Comparison of ENCODE assay signal across 1 cellular context in the genomic region with DNA sequence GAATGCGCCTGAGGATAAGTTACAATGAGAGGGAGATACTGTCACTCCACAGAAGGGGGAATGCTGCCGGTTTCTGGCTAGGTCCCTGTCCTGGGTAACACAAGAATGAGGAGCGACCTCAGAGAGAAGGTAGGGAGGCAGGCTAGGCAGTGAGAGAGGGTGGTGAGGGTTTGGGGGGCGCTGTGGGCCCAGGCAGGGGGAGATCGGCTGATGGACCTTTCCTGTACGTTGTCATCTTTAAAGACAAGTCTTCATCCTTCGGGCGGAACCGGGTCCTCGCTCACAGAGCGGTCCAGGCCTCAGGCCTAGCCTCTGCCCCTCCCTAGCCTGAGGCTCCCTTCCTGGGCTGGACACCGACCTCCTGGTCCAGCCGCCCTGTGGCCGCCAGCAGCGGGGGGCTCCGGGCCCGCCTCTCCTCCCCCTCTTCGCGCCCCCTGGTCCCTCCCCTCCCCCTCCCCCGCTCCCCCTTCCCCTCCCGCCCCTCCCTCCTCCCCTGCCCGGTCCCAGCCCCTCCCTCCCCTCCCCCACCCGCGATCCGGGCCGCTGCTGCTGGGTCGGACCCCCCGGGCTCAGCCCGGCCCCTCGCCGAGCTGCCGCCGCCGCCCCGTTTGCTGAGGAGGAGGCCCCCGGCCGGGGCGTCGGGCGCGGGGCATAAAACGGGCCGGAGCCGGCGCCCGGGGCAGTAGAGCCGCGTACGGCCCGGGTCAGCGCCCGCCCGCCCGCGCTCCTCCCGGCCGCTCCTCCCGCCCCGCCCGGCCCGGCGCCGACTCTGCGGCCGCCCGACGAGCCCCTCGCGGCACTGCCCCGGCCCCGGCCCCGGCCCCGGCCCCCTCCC.
TF ChIP-seq lines count a peak whose summit lies in the region.

Gene CHRD (plus strand): TSS at position 680 of the 835 bp plus-strand sequence. CDS start 265 bp downstream, outside the sequence.

TF ChIP-seq in HepG2, 621 proteins besides CTCF, POLR2A, EP300 and RAD21 (continues in another document):
- TF ChIP-seq MBNL3 (CRISPR knock-in tag; conservative IDR thresholded peaks at IDR 0.05), result no peak
- no peak for TF ChIP-seq ZNF232 (CRISPR knock-in tag; IDR thresholded peaks at IDR 0.05; ENCODE audit: borderline replicate concordance)
- peak; percentile 29; the same call in 1 of the 2 replicates for TF ChIP-seq ZNF607 (CRISPR knock-in tag; IDR thresholded peaks at IDR 0.05; ENCODE audit: borderline replicate concordance)
- peak; percentile 66; the same call in 1 of the 2 replicates for TF ChIP-seq ZSCAN25 (CRISPR knock-in tag; IDR thresholded peaks at IDR 0.05)
- TF ChIP-seq, protein P1, sequence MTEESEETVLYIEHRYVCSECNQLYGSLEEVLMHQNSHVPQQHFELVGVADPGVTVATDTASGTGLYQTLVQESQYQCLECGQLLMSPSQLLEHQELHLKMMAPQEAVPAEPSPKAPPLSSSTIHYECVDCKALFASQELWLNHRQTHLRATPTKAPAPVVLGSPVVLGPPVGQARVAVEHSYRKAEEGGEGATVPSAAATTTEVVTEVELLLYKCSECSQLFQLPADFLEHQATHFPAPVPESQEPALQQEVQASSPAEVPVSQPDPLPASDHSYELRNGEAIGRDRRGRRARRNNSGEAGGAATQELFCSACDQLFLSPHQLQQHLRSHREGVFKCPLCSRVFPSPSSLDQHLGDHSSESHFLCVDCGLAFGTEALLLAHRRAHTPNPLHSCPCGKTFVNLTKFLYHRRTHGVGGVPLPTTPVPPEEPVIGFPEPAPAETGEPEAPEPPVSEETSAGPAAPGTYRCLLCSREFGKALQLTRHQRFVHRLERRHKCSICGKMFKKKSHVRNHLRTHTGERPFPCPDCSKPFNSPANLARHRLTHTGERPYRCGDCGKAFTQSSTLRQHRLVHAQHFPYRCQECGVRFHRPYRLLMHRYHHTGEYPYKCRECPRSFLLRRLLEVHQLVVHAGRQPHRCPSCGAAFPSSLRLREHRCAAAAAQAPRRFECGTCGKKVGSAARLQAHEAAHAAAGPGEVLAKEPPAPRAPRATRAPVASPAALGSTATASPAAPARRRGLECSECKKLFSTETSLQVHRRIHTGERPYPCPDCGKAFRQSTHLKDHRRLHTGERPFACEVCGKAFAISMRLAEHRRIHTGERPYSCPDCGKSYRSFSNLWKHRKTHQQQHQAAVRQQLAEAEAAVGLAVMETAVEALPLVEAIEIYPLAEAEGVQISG (CRISPR knock-in tag; IDR thresholded peaks at IDR 0.05), result peak; percentile 48; the same call in 1 of the 2 replicates
- TF ChIP-seq, protein P2, sequence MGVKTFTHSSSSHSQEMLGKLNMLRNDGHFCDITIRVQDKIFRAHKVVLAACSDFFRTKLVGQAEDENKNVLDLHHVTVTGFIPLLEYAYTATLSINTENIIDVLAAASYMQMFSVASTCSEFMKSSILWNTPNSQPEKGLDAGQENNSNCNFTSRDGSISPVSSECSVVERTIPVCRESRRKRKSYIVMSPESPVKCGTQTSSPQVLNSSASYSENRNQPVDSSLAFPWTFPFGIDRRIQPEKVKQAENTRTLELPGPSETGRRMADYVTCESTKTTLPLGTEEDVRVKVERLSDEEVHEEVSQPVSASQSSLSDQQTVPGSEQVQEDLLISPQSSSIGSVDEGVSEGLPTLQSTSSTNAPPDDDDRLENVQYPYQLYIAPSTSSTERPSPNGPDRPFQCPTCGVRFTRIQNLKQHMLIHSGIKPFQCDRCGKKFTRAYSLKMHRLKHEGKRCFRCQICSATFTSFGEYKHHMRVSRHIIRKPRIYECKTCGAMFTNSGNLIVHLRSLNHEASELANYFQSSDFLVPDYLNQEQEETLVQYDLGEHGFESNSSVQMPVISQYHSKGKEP (CRISPR knock-in tag; IDR thresholded peaks at IDR 0.05), result no peak
- TF ChIP-seq, protein P3, sequence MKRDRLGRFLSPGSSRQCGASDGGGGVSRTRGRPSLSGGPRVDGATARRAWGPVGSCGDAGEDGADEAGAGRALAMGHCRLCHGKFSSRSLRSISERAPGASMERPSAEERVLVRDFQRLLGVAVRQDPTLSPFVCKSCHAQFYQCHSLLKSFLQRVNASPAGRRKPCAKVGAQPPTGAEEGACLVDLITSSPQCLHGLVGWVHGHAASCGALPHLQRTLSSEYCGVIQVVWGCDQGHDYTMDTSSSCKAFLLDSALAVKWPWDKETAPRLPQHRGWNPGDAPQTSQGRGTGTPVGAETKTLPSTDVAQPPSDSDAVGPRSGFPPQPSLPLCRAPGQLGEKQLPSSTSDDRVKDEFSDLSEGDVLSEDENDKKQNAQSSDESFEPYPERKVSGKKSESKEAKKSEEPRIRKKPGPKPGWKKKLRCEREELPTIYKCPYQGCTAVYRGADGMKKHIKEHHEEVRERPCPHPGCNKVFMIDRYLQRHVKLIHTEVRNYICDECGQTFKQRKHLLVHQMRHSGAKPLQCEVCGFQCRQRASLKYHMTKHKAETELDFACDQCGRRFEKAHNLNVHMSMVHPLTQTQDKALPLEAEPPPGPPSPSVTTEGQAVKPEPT (CRISPR knock-in tag; IDR thresholded peaks at IDR 0.05; ENCODE audit: low read depth), result no peak
- TF ChIP-seq ZNF552 (CRISPR knock-in tag; IDR thresholded peaks at IDR 0.05; ENCODE audit: borderline replicate concordance), result no peak
- TF ChIP-seq MYC (CRISPR knock-in tag; IDR thresholded peaks at IDR 0.05; ENCODE audit: borderline replicate concordance), result 0 out of 2 replicates have a peak, but pooled peaks have one; percentile 23
- no peak for TF ChIP-seq ADNP (CRISPR knock-in tag; IDR thresholded peaks at IDR 0.05)
- TF ChIP-seq ZNF160 (CRISPR knock-in tag; IDR thresholded peaks at IDR 0.05), result no peak
- TF ChIP-seq, protein P4, sequence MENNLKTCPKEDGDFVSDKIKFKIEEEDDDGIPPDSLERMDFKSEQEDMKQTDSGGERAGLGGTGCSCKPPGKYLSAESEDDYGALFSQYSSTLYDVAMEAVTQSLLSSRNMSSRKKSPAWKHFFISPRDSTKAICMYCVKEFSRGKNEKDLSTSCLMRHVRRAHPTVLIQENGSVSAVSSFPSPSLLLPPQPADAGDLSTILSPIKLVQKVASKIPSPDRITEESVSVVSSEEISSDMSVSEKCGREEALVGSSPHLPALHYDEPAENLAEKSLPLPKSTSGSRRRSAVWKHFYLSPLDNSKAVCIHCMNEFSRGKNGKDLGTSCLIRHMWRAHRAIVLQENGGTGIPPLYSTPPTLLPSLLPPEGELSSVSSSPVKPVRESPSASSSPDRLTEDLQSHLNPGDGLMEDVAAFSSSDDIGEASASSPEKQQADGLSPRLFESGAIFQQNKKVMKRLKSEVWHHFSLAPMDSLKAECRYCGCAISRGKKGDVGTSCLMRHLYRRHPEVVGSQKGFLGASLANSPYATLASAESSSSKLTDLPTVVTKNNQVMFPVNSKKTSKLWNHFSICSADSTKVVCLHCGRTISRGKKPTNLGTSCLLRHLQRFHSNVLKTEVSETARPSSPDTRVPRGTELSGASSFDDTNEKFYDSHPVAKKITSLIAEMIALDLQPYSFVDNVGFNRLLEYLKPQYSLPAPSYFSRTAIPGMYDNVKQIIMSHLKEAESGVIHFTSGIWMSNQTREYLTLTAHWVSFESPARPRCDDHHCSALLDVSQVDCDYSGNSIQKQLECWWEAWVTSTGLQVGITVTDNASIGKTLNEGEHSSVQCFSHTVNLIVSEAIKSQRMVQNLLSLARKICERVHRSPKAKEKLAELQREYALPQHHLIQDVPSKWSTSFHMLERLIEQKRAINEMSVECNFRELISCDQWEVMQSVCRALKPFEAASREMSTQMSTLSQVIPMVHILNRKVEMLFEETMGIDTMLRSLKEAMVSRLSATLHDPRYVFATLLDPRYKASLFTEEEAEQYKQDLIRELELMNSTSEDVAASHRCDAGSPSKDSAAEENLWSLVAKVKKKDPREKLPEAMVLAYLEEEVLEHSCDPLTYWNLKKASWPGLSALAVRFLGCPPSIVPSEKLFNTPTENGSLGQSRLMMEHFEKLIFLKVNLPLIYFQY (CRISPR knock-in tag; IDR thresholded peaks at IDR 0.05; ENCODE audit: borderline replicate concordance), result peak; percentile 63; the same call in 1 of the 2 replicates
- TF ChIP-seq ZNF350 (CRISPR knock-in tag; IDR thresholded peaks at IDR 0.05; ENCODE audit: borderline replicate concordance, low read depth), result no peak
- no peak for TF ChIP-seq RBM22 (optimal IDR thresholded peaks at IDR 0.05; ENCODE audit: low read length)
- TF ChIP-seq KDM2A (CRISPR knock-in tag; IDR thresholded peaks at IDR 0.05; ENCODE audit: borderline replicate concordance, low read depth), result peak; percentile 59; the same call in 1 of the 2 replicates
- 0 out of 2 replicates have a peak, but pooled peaks have one; percentile 37 for TF ChIP-seq HES4 (CRISPR knock-in tag; IDR thresholded peaks at IDR 0.05; ENCODE audit: borderline replicate concordance)
- TF ChIP-seq GRHL1 (CRISPR knock-in tag; conservative IDR thresholded peaks at IDR 0.05), result no peak
- TF ChIP-seq ZFY (CRISPR knock-in tag; IDR thresholded peaks at IDR 0.05), result peak; percentile 78
- TF ChIP-seq, protein P5, sequence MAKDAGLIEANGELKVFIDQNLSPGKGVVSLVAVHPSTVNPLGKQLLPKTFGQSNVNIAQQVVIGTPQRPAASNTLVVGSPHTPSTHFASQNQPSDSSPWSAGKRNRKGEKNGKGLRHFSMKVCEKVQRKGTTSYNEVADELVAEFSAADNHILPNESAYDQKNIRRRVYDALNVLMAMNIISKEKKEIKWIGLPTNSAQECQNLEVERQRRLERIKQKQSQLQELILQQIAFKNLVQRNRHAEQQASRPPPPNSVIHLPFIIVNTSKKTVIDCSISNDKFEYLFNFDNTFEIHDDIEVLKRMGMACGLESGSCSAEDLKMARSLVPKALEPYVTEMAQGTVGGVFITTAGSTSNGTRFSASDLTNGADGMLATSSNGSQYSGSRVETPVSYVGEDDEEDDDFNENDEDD (CRISPR knock-in tag; IDR thresholded peaks at IDR 0.05; ENCODE audit: borderline replicate concordance), result no peak
- no peak for TF ChIP-seq MYPOP (CRISPR knock-in tag; IDR thresholded peaks at IDR 0.05)
- TF ChIP-seq, protein P6, sequence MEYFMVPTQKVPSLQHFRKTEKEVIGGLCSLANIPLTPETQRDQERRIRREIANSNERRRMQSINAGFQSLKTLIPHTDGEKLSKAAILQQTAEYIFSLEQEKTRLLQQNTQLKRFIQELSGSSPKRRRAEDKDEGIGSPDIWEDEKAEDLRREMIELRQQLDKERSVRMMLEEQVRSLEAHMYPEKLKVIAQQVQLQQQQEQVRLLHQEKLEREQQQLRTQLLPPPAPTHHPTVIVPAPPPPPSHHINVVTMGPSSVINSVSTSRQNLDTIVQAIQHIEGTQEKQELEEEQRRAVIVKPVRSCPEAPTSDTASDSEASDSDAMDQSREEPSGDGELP (IDR thresholded peaks at IDR 0.05; ENCODE audit: borderline replicate concordance, low read depth), result no peak
- peak; percentile 23 for TF ChIP-seq AGO2 (optimal IDR thresholded peaks at IDR 0.05; ENCODE audit: low read depth, low read length)
- peak; percentile 51; the same call in 1 of the 2 replicates for TF ChIP-seq SAP130 (CRISPR knock-in tag; IDR thresholded peaks at IDR 0.05; ENCODE audit: low read depth)
- TF ChIP-seq HMGXB3 (CRISPR knock-in tag; IDR thresholded peaks at IDR 0.05; ENCODE audit: borderline replicate concordance), result no peak
- TF ChIP-seq NFKB2 (CRISPR knock-in tag; IDR thresholded peaks at IDR 0.05; ENCODE audit: borderline replicate concordance), result 0 out of 2 replicates have a peak, but pooled peaks have one; percentile 45
- no peak for TF ChIP-seq U2AF2 (IDR thresholded peaks at IDR 0.05; ENCODE audit: low read depth, low read length)
- TF ChIP-seq SSRP1 (CRISPR knock-in tag; IDR thresholded peaks at IDR 0.05), result no peak
- 0 out of 2 replicates have a peak, but pooled peaks have one; percentile 24 for TF ChIP-seq ZFP37 (CRISPR knock-in tag; IDR thresholded peaks at IDR 0.05; ENCODE audit: borderline replicate concordance)
